ENCODE assay signal across 1 cellular context in the genomic region with DNA sequence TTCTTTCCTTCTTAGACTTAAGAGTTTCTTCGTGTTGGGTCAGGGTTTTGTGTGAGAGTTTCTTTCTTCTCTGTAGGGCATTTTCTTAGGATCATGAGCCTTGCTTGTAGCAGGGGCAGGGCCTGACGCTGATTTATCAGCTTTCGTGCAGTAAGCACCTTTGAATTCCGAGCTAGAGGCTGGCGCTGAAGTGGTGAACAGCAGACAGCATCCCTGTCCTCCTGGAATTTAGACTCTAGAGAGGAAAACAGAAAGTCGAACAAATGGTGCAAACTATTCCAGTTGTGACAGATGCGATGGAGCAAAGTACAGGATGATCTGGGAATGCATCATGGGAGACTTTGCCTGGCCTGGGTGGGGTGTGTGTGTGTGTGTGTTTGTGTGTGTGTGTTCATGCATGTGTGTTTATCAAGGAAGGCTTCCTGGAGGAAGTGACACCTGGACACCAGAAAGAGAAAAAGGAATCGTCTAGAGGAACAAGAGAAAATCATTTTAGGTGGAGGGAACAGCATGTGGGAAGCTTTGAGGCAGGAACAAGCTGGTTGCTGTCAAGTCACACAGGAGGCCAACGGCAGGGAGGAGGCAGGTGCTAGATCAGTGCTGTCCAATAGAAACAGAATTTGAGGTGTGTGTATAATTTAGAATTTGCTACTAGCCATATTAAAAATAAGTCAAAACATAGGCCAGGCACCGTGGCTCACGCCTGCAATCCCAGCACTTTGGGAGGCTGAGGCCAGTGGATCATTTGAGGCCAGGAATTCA.
A peak's percentile ranks its signal among the peaks of the same experiment; 100 is the strongest.
TF ChIP-seq lines count a peak whose summit lies in the region.

No MANE protein-coding gene starts in this region.

TF ChIP-seq in HepG2, 621 proteins besides CTCF, POLR2A, EP300 and RAD21 (continues in another document):
- TF ChIP-seq PLRG1 (conservative IDR thresholded peaks at IDR 0.05) = no peak
- TF ChIP-seq HES4 (CRISPR knock-in tag; IDR thresholded peaks at IDR 0.05; ENCODE audit: borderline replicate concordance) = no peak
- TF ChIP-seq HOXA9 (CRISPR knock-in tag; IDR thresholded peaks at IDR 0.05; ENCODE audit: borderline replicate concordance) = no peak
- no peak for TF ChIP-seq TCF12 (IDR thresholded peaks at IDR 0.05)
- TF ChIP-seq TCF12 (CRISPR knock-in tag; IDR thresholded peaks at IDR 0.05) = peak; percentile 81; the same call in 1 of the 2 replicates
- TF ChIP-seq HOMEZ (CRISPR knock-in tag; IDR thresholded peaks at IDR 0.05; ENCODE audit: low read depth) = peak; percentile 90
- no peak for TF ChIP-seq KLF9 (CRISPR knock-in tag; IDR thresholded peaks at IDR 0.05; ENCODE audit: low read depth)
- peak; percentile 93 for TF ChIP-seq ZBTB38 (CRISPR knock-in tag; IDR thresholded peaks at IDR 0.05)
- TF ChIP-seq HMGXB3 (CRISPR knock-in tag; IDR thresholded peaks at IDR 0.05; ENCODE audit: borderline replicate concordance) = peak; percentile 53; the same call in 1 of the 2 replicates
- TF ChIP-seq ZNF354B (CRISPR knock-in tag; IDR thresholded peaks at IDR 0.05) = peak; percentile 78; the same call in 1 of the 2 replicates
- peak; percentile 75; the same call in 1 of the 2 replicates for TF ChIP-seq AHDC1 (CRISPR knock-in tag; IDR thresholded peaks at IDR 0.05; ENCODE audit: borderline replicate concordance)
- TF ChIP-seq ZNF549 (CRISPR knock-in tag; IDR thresholded peaks at IDR 0.05) = no peak
- TF ChIP-seq ZBTB8A (CRISPR knock-in tag; IDR thresholded peaks at IDR 0.05; ENCODE audit: borderline replicate concordance, low read depth) = no peak
- TF ChIP-seq, protein P1, sequence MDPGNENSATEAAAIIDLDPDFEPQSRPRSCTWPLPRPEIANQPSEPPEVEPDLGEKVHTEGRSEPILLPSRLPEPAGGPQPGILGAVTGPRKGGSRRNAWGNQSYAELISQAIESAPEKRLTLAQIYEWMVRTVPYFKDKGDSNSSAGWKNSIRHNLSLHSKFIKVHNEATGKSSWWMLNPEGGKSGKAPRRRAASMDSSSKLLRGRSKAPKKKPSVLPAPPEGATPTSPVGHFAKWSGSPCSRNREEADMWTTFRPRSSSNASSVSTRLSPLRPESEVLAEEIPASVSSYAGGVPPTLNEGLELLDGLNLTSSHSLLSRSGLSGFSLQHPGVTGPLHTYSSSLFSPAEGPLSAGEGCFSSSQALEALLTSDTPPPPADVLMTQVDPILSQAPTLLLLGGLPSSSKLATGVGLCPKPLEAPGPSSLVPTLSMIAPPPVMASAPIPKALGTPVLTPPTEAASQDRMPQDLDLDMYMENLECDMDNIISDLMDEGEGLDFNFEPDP (CRISPR knock-in tag; conservative IDR thresholded peaks at IDR 0.05) = no peak
- no peak for TF ChIP-seq ZNF841 (CRISPR knock-in tag; IDR thresholded peaks at IDR 0.05; ENCODE audit: borderline replicate concordance)
- no peak; the same call in 1 of the 2 replicates for TF ChIP-seq STAT6 (CRISPR knock-in tag; IDR thresholded peaks at IDR 0.05; ENCODE audit: borderline replicate concordance)
- peak; percentile 63; the same call in 1 of the 2 replicates for TF ChIP-seq ETV5 (CRISPR knock-in tag; IDR thresholded peaks at IDR 0.05; ENCODE audit: borderline replicate concordance)
- no peak for TF ChIP-seq SMAD1 (CRISPR knock-in tag; IDR thresholded peaks at IDR 0.05; ENCODE audit: borderline replicate concordance, low read depth)
- TF ChIP-seq, protein P2, sequence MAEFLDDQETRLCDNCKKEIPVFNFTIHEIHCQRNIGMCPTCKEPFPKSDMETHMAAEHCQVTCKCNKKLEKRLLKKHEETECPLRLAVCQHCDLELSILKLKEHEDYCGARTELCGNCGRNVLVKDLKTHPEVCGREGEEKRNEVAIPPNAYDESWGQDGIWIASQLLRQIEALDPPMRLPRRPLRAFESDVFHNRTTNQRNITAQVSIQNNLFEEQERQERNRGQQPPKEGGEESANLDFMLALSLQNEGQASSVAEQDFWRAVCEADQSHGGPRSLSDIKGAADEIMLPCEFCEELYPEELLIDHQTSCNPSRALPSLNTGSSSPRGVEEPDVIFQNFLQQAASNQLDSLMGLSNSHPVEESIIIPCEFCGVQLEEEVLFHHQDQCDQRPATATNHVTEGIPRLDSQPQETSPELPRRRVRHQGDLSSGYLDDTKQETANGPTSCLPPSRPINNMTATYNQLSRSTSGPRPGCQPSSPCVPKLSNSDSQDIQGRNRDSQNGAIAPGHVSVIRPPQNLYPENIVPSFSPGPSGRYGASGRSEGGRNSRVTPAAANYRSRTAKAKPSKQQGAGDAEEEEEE (CRISPR knock-in tag; IDR thresholded peaks at IDR 0.05; ENCODE audit: borderline replicate concordance) = no peak
- TF ChIP-seq SNRNP70 (IDR thresholded peaks at IDR 0.05; ENCODE audit: low read depth, low read length) = no peak
- TF ChIP-seq, protein P3, sequence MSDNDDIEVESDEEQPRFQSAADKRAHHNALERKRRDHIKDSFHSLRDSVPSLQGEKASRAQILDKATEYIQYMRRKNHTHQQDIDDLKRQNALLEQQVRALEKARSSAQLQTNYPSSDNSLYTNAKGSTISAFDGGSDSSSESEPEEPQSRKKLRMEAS (IDR thresholded peaks at IDR 0.05) = peak; percentile 74
- TF ChIP-seq HDAC1 (CRISPR knock-in tag; IDR thresholded peaks at IDR 0.05) = peak; percentile 93
